8 cellular contexts compared by ENCODE assay signal in genomic region chr21:43211085-43212071, GRCh38. TPM values are rescaled to one million over a fixed set of nuclear protein-coding genes. Genes with fewer than 3 reads are reported as not detected.
DNase-seq lines count a peak whose midpoint lies in the region; ATAC-seq and TF ChIP-seq lines count a peak whose summit lies in the region.

No MANE protein-coding gene starts in this region.

- peak; percentile 30; the same call in 1 of the 2 replicates for TF ChIP-seq CTCF in AG04450 (IDR thresholded peaks at IDR 0.05; ENCODE audit: low read depth, low read length)
- no peak for TF ChIP-seq CTCF in coronary artery (IDR thresholded peaks at IDR 0.05)
- TF ChIP-seq CTCF in omental fat pad (IDR thresholded peaks at IDR 0.05) = no peak

- ATAC-seq in HG02610 (IDR thresholded peaks at IDR 0.05; ENCODE audit: unreplicated experiment) (no peak), HG02623 (IDR thresholded peaks at IDR 0.05; ENCODE audit: unreplicated experiment) (no peak), omental fat pad (ENCODE audit: low FRiP score) (no peak)

- H3K4me3 ChIP-seq in AG04450 (ENCODE audit: low read depth, low read length) (no peak overlapping the region), coronary artery (no peak overlapping the region)

- H3K27me3 ChIP-seq in AG04450 (ENCODE audit: control insufficient read depth, insufficient read depth, low read length) = peaks cover 14% of the 10 kb centered on the region

- CTCF ChIA-PET in AG04450 (lab: Charles Lee) = interaction anchor here (1.0 kb wide), 1 partner anchor 436 kb away, joined by 3 read pairs; no protein-coding TSS in a partner anchor

- peaks cover 7% of the 10 kb centered on the region; the same call in 1 of the 2 replicates for H3K9me3 ChIP-seq in AG04450 (ENCODE audit: control insufficient read depth, insufficient read depth, low read length)

- no peak for DNase-seq in AG04450 (ENCODE audit: low read depth, low spot score)
- DNase-seq in HT-29 (ENCODE audit: low spot score) = peak; percentile 70
- peak; percentile 52 for DNase-seq in coronary artery (ENCODE audit: low spot score)
- DNase-seq in lung microvascular endothelial cell (ENCODE audit: low read depth in 2 of 2) = peak; percentile 44 to 73
- DNase-seq in activated CD4-positive, CD25-positive, alpha-beta regulatory T cell treated with anti-CD3 and anti-CD28 coated beads, Interleukin-2, amount 50 U/mL, for 72 hours = no peak
- no peak for DNase-seq in omental fat pad (ENCODE audit: low spot score)

- POLR2A ChIA-PET in AG04450 (lab: Yijun Ruan, JAX) = no interaction called here

- H3K27ac ChIP-seq in AG04450 (ENCODE audit: low read depth, low read length) (no peak overlapping the region), coronary artery (no peak overlapping the region)

RNA-seq across cellular contexts. Expression of gene CRYAA, which starts 42.6 kb away (rescaled TPM):
- not detected in 2 replicates for polyA plus RNA-seq in AG04450 (2011; rRNA removed)
- polyA minus RNA-seq in AG04450 (2011; rRNA and poly(A)+ RNA removed) = not detected in 2 replicates
- not detected in 2 replicates for total RNA-seq in HT-29 (2014; rRNA removed; shearing (Covaris generic))
- not detected in 2 replicates for total RNA-seq in lung microvascular endothelial cell
- total RNA-seq in omental fat pad = not detected

Comparison
In these comparisons a context has a peak if more than half of its experiments do, and no peak if none do; other contexts are left out.
1. DNase-seq: peak in HT-29 (single experiment), coronary artery (single experiment) and lung microvascular endothelial cell (2 of 2); none in AG04450 (single experiment), activated CD4-positive, CD25-positive, alpha-beta regulatory T cell treated with anti-CD3 and anti-CD28 coated beads, Interleukin-2, amount 50 U/mL, for 72 hours (single experiment) and omental fat pad (single experiment).